ENCODE assay signal across 24 cellular contexts in the genomic region with DNA sequence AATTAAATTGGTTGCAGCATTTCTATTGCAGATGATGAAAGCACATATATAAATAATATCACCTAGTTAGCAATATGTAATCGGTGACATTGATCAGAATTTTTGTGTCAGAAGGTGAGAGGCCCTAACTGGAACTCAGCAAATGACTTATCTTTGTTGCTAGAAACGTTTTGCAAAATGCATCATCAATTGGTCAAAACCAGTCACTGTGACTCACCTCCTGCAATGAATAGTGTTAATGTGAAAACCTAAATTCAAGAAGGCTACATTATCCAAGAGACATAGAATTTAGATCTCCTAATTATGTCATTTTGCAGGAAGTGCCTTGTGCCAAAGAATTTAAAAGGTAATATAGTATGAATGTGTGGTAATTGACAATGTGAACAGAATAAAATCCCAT. TPM values are rescaled to one million over a fixed set of nuclear protein-coding genes. Genes with fewer than 3 reads are reported as not detected.
"Had no signal": no experiment of that assay in that cellular context is flagged by ENCODE, and none has a peak within 500 bp of the region (broad histone marks: within the 10 kb centered on the region; RNA-seq: fewer than 3 reads in every experiment).

No MANE protein-coding gene starts in this region.

- H3K27me3 Mint-ChIP-seq: activated CD8-positive, alpha-beta T cell treated with anti-CD3 and anti-CD28 coated beads for 36 hours had no signal

- H3K4me1 ChIP-seq: right lobe of liver, upper lobe of left lung had no signal

- DNase-seq: activated CD8-positive, alpha-beta memory T cell treated with anti-CD3 and anti-CD28 coated beads, Interleukin-2, amount 50 U/mL, for 48 hours; activated CD8-positive, alpha-beta T cell treated with anti-CD3 and anti-CD28 coated beads for 36 hours; activated naive CD4-positive, alpha-beta T cell treated with anti-CD3 and anti-CD28 coated beads, Interleukin-2, amount 50 U/mL, for 16 hours; adrenal gland; glutamatergic neuron; immature natural killer cell; nucleus accumbens; right lobe of liver; stimulated activated CD4-positive, alpha-beta T cell treated with anti-CD3 and anti-CD28 coated beads, Interleukin-2, amount 100 ng/mL, for 24 hours; stimulated activated naive CD8-positive, alpha-beta T cell treated with anti-CD3 and anti-CD28 coated beads, Interleukin-15, Interleukin-2, amounts not matched to agents 100 U/mL and 50 U/mL, for 24 hours; T-helper 9 cell; upper lobe of left lung had no signal

- H3K9me3 ChIP-seq: adrenal gland, right lobe of liver, upper lobe of left lung had no signal

- H3K4me3 ChIP-seq: adrenal gland, right lobe of liver, upper lobe of left lung had no signal

- H3K36me3 Mint-ChIP-seq: brain; immature natural killer cell; natural killer cell treated with Interleukin-12 subunit alpha and Interleukin-12 subunit beta and Interleukin-15 and Interleukin-18, amount 100 ng/mL, for 72 hours had no signal

- H3K27ac ChIP-seq: adrenal gland, right lobe of liver, upper lobe of left lung, VCaP had no signal

- H3K27ac Mint-ChIP-seq: activated CD8-positive, alpha-beta T cell treated with anti-CD3 and anti-CD28 coated beads for 36 hours; activated T-helper 2 cell treated with anti-CD3 and anti-CD28 coated beads, Interferon-gamma antibody, Interleukin-2, Interleukin-4, amounts not matched to agents 10 μg/mL and 5 μg/mL and 100 μg/mL, durations not matched to agents 14 hours and 24 hours and 36 hours; brain; endodermal cell; immature natural killer cell; natural killer cell treated with Interleukin-12 subunit alpha and Interleukin-12 subunit beta and Interleukin-15 and Interleukin-18, amount 100 ng/mL, for 72 hours had no signal

- H3K4me3 Mint-ChIP-seq: activated CD8-positive, alpha-beta T cell treated with anti-CD3 and anti-CD28 coated beads for 36 hours; brain; endodermal cell; immature natural killer cell; natural killer cell treated with Interleukin-12 subunit alpha and Interleukin-12 subunit beta and Interleukin-15 and Interleukin-18, amount 100 ng/mL, for 72 hours had no signal

- H3K27me3 ChIP-seq: adrenal gland, right lobe of liver, upper lobe of left lung had no signal

- H3K4me1 Mint-ChIP-seq: brain, immature natural killer cell had no signal

- H3K9me3 Mint-ChIP-seq: activated CD8-positive, alpha-beta T cell treated with anti-CD3 and anti-CD28 coated beads for 36 hours; activated T-helper 2 cell treated with anti-CD3 and anti-CD28 coated beads, Interferon-gamma antibody, Interleukin-2, Interleukin-4, amounts not matched to agents 10 μg/mL and 5 μg/mL and 100 μg/mL, durations not matched to agents 14 hours and 24 hours and 36 hours; brain; endodermal cell; natural killer cell treated with Interleukin-12 subunit alpha and Interleukin-12 subunit beta and Interleukin-15 and Interleukin-18, amount 100 ng/mL, for 72 hours had no signal

- H3K36me3 ChIP-seq: adrenal gland, right lobe of liver, upper lobe of left lung had no signal

- ATAC-seq: activated CD8-positive, alpha-beta T cell treated with anti-CD3 and anti-CD28 coated beads for 36 hours; esophagus mucosa; natural killer cell treated with Interleukin-12 subunit alpha and Interleukin-12 subunit beta and Interleukin-15 and Interleukin-18, amount 100 ng/mL, for 72 hours; right lobe of liver; stimulated activated naive CD8-positive, alpha-beta T cell treated with anti-CD3 and anti-CD28 coated beads, Interleukin-15, Interleukin-2, amounts not matched to agents 100 U/mL and 50 U/mL, for 24 hours had no signal

RNA-seq across cellular contexts. Expression of a gene that starts 9.8 kb away (rescaled TPM):
- total RNA-seq: activated CD8-positive, alpha-beta T cell treated with anti-CD3 and anti-CD28 coated beads for 36 hours; activated T-helper 2 cell treated with anti-CD3 and anti-CD28 coated beads, Interferon-gamma antibody, Interleukin-2, Interleukin-4, amounts not matched to agents 10 μg/mL and 5 μg/mL and 100 μg/mL, durations not matched to agents 14 hours and 24 hours and 36 hours; cerebellum; dermis microvascular lymphatic vessel endothelial cell; endodermal cell; fibroblast of villous mesenchyme; lung microvascular endothelial cell; natural killer cell treated with Interleukin-12 subunit alpha and Interleukin-12 subunit beta and Interleukin-15 and Interleukin-18, amount 100 ng/mL, for 72 hours; posterior vena cava; right lobe of liver; temporal lobe had no signal
- polyA plus RNA-seq: adrenal gland, immature natural killer cell had no signal
